In the genomic region with DNA sequence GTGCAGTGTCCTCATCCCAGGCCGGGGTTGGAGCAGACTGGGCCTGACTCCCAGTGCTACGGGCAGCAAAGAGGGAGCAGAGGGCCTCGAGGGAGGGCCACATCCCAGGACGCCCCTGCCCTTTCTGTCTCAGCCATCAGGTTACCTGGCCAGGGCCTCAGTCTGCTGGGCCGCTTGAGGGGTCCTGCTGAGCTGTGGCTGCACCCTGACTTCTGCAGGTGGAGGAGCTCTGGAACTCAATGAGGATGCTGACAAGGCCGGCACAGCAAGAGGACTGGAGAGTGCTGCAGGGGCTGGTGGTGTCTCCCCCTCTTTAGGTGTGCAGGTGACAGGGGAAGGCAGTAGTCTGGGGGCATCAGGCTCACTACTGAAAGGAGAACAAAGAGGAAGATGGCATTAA, we compare ENCODE assay signal across 20 cellular contexts. TPM values are rescaled to one million over a fixed set of nuclear protein-coding genes. Genes with fewer than 3 reads are reported as not detected.
DNase-seq lines count a peak whose midpoint lies in the region; ATAC-seq, FAIRE-seq and TF ChIP-seq lines count a peak whose summit lies in the region.
"Had no signal": no experiment of that assay in that cellular context is flagged by ENCODE, and none has a peak within 500 bp of the region (broad histone marks: within the 10 kb centered on the region; RNA-seq: fewer than 3 reads in every experiment).

No MANE protein-coding gene starts in this region.

- H3K4me1 Mint-ChIP-seq in stimulated activated naive CD8-positive, alpha-beta T cell treated with anti-CD3 and anti-CD28 coated beads, Interleukin-15, amount 100 ng/mL, for 72 hours, result peaks cover 26% of the 10 kb centered on the region
- H3K4me1 Mint-ChIP-seq in neural crest cell (peaks cover 26% of the 10 kb centered on the region), type B pancreatic cell (ENCODE audit: unreplicated experiment) (peaks cover 12% of the 10 kb centered on the region)

- no peak for TF ChIP-seq EP300 in sigmoid colon (IDR thresholded peaks at IDR 0.05)

- peak overlapping the region; percentile 3 to 85 for H3K27ac Mint-ChIP-seq in stimulated activated naive CD8-positive, alpha-beta T cell treated with anti-CD3 and anti-CD28 coated beads, Interleukin-15, amount 100 ng/mL, for 72 hours
- H3K27ac Mint-ChIP-seq in neural crest cell (ENCODE audit: unreplicated experiment) (no peak overlapping the region), type B pancreatic cell (peak overlapping the region; percentile 19)

- H3K36me3 ChIP-seq in sigmoid colon (peaks cover 0 to 32% (median 7%) of the 10 kb centered on the region in 4 donors), kidney (ENCODE audit: control insufficient read depth in 1 of 2, insufficient read depth in 2 of 2, low read length in 2 of 2) (peaks cover 0 to 6% of the 10 kb centered on the region in 2 donors)

- no peak overlapping the region for H3K4me3 ChIP-seq in sigmoid colon
- no peak overlapping the region for H3K4me3 ChIP-seq in kidney (ENCODE audit: low read length in 2 of 2)

- TF ChIP-seq CTCF in neural crest cell (conservative IDR thresholded peaks at IDR 0.05) (no peak), type B pancreatic cell (conservative IDR thresholded peaks at IDR 0.05) (no peak), sigmoid colon (IDR thresholded peaks at IDR 0.05) (no peak), kidney (IDR thresholded peaks at IDR 0.05; ENCODE audit: borderline replicate concordance, extremely low read depth, insufficient read depth) (no peak)

- DNase-seq in stimulated activated naive CD8-positive, alpha-beta T cell treated with anti-CD3 and anti-CD28 coated beads, Interleukin-15, amount 100 ng/mL, for 72 hours, result no peak
- no peak for DNase-seq in stimulated activated naive CD8-positive, alpha-beta T cell treated with anti-CD3 and anti-CD28 coated beads, Interleukin-15, Interleukin-2, amounts not matched to agents 100 U/mL and 50 U/mL, for 24 hours
- DNase-seq in neural crest cell (ENCODE audit: low read depth, low spot score) (no peak), type B pancreatic cell (ENCODE audit: extremely low spot score, unreplicated experiment) (peak; percentile 62), GDM1 (lab: John Stamatoyannopoulos, UW) (no peak), sigmoid colon (no peak), kidney (no peak)
- DNase-seq: DMS53, HFFc6, Karpas-422, NCI-H1417 treated with DMSO at 0.1 percent for 48 hours, NCI-H1930, NCI-H2171, NCI-H446, NCI-H69, SIG-M5 had no signal

- ATAC-seq in stimulated activated naive CD8-positive, alpha-beta T cell treated with anti-CD3 and anti-CD28 coated beads, Interleukin-15, amount 100 ng/mL, for 72 hours, result no peak
- no peak for ATAC-seq in stimulated activated naive CD8-positive, alpha-beta T cell treated with anti-CD3 and anti-CD28 coated beads, Interleukin-15, Interleukin-2, amounts not matched to agents 100 U/mL and 50 U/mL, for 24 hours

- H3K36me3 Mint-ChIP-seq in neural crest cell (ENCODE audit: low read depth), result peaks cover 12% of the 10 kb centered on the region
- peaks cover 14% of the 10 kb centered on the region for H3K36me3 Mint-ChIP-seq in type B pancreatic cell

- H3K4me1 ChIP-seq in sigmoid colon, result peaks cover 0 to 28% (median 21%) of the 10 kb centered on the region in 4 donors
- H3K4me1 ChIP-seq in kidney (ENCODE audit: control insufficient read depth in 1 of 2, insufficient read depth in 1 of 2, low read depth in 1 of 2, low read length in 2 of 2), result peaks cover 0 to 17% of the 10 kb centered on the region in 2 donors

- H3K4me3 Mint-ChIP-seq in stimulated activated naive CD8-positive, alpha-beta T cell treated with anti-CD3 and anti-CD28 coated beads, Interleukin-15, amount 100 ng/mL, for 72 hours, result peak overlapping the region in 1 of 2 donors; percentile 11
- H3K4me3 Mint-ChIP-seq in neural crest cell (peak overlapping the region; percentile 90), type B pancreatic cell (peak overlapping the region; percentile 24)
- H3K4me3 Mint-ChIP-seq: CD14-positive monocyte, HFFc6 had no signal

- FAIRE-seq in kidney (lab: Jason Lieb, UNC), result no peak
- FAIRE-seq: H54, RCC 7860 had no signal

- no peak overlapping the region for H3K9ac ChIP-seq in kidney (ENCODE audit: low read length in 2 of 2)

- H3K9me3 Mint-ChIP-seq in stimulated activated naive CD8-positive, alpha-beta T cell treated with anti-CD3 and anti-CD28 coated beads, Interleukin-15, amount 100 ng/mL, for 72 hours, result no peaks in the 10 kb centered on the region
- H3K9me3 Mint-ChIP-seq in neural crest cell (no peaks in the 10 kb centered on the region), type B pancreatic cell (no peaks in the 10 kb centered on the region)
- H3K9me3 Mint-ChIP-seq: CD14-positive monocyte, HFFc6 had no signal

- intact Hi-C loops in sigmoid colon (cut with DNase I) (no loop called here), kidney (cut with DNase I) (no loop called here)

- H3K27ac ChIP-seq in angular gyrus (ENCODE audit: low read depth, low read length), result peak overlapping the region; percentile 26
- no peak overlapping the region for H3K27ac ChIP-seq in sigmoid colon
- no peak overlapping the region for H3K27ac ChIP-seq in kidney (ENCODE audit: low read depth in 2 of 2, low read length in 2 of 2)

- H3K27me3 ChIP-seq in sigmoid colon, result no peaks in the 10 kb centered on the region

- 94% methylated on average over 6 of the region's 6 CpGs for WGBS in sigmoid colon, 2 donors

- TF ChIP-seq POLR2A in sigmoid colon (IDR thresholded peaks at IDR 0.05), result no peak

- H3K9me3 ChIP-seq in sigmoid colon (no peaks in the 10 kb centered on the region), kidney (ENCODE audit: control insufficient read depth in 1 of 2, low read length in 2 of 2) (no peaks in the 10 kb centered on the region)

- no peaks in the 10 kb centered on the region for H3K27me3 Mint-ChIP-seq in stimulated activated naive CD8-positive, alpha-beta T cell treated with anti-CD3 and anti-CD28 coated beads, Interleukin-15, amount 100 ng/mL, for 72 hours
- H3K27me3 Mint-ChIP-seq in neural crest cell (ENCODE audit: low read depth) (peaks cover 7% of the 10 kb centered on the region), type B pancreatic cell (no peaks in the 10 kb centered on the region)

RNA-seq across cellular contexts. Expression of gene ZNF692, which starts 3.3 kb away (rescaled TPM):
- total RNA-seq in neural crest cell, result 72.5 and 72.8 TPM in 2 replicates
- total RNA-seq in type B pancreatic cell (ENCODE audit: low replicate concordance), result 55.0 and 73.0 TPM in 2 replicates
- 10 to 100 TPM; 23.5 to 59.8 (median 30.9) TPM for total RNA-seq in sigmoid colon
- polyA plus RNA-seq in sigmoid colon, result 10 to 100 TPM in 2 of 3 donors, 1 to 10 TPM in 1; 5.4 to 63.2 (median 10.4) TPM
- total RNA-seq in kidney, result 29.6 TPM
- 34.4 TPM for polyA plus RNA-seq in kidney (ENCODE audit: insufficient read depth, low read depth, low replicate concordance)

RNA-seq across cellular contexts. Expression of gene ZNF672, which starts 17.6 kb away (rescaled TPM):
- 44.4 and 46.8 TPM in 2 replicates for total RNA-seq in neural crest cell
- 33.0 and 35.0 TPM in 2 replicates for total RNA-seq in type B pancreatic cell (ENCODE audit: low replicate concordance)
- total RNA-seq in sigmoid colon, result 10 to 100 TPM; 17.5 to 31.1 (median 22.5) TPM
- 10 to 100 TPM; 14.4 to 25.6 (median 17.6) TPM for polyA plus RNA-seq in sigmoid colon
- 28.6 TPM for total RNA-seq in kidney
- polyA plus RNA-seq in kidney (ENCODE audit: insufficient read depth, low read depth, low replicate concordance), result 25.0 TPM

RNA-seq across cellular contexts. Expression of gene SH3BP5L, which starts 29.9 kb away (rescaled TPM):
- 26.9 and 28.9 TPM in 2 replicates for total RNA-seq in neural crest cell
- total RNA-seq in type B pancreatic cell (ENCODE audit: low replicate concordance), result 33.4 and 33.7 TPM in 2 replicates
- 10 to 100 TPM; 13.7 to 18.3 (median 15.3) TPM for total RNA-seq in sigmoid colon
- polyA plus RNA-seq in sigmoid colon, result 10 to 100 TPM; 16.2 to 23.5 (median 19.0) TPM
- 24.9 TPM for total RNA-seq in kidney
- 16.6 TPM for polyA plus RNA-seq in kidney (ENCODE audit: insufficient read depth, low read depth, low replicate concordance)

RNA-seq across cellular contexts. Expression of gene PGBD2, which starts 50.5 kb away (rescaled TPM):
- 9.7 and 10.8 TPM in 2 replicates for total RNA-seq in neural crest cell
- total RNA-seq in type B pancreatic cell (ENCODE audit: low replicate concordance), result 10.1 and 14.8 TPM in 2 replicates
- 1 to 10 TPM; 3.3 to 5.4 (median 4.3) TPM for total RNA-seq in sigmoid colon
- polyA plus RNA-seq in sigmoid colon, result 1 to 10 TPM; 3.0 to 6.0 (median 5.1) TPM
- total RNA-seq in kidney, result 6.9 TPM
- 3.4 TPM for polyA plus RNA-seq in kidney (ENCODE audit: insufficient read depth, low read depth, low replicate concordance)
